20 cellular contexts compared by ENCODE assay signal in genomic region chr22:17870408-17870807, GRCh38.
DNase-seq lines count a peak whose midpoint lies in the region; ATAC-seq and TF ChIP-seq lines count a peak whose summit lies in the region.
"Had no signal": no experiment of that assay in that cellular context is flagged by ENCODE, and none has a peak within 500 bp of the region (broad histone marks: within the 10 kb centered on the region; RNA-seq: fewer than 3 reads in every experiment).

No MANE protein-coding gene starts in this region.

- H3K9me3 ChIP-seq in spleen (no peaks in the 10 kb centered on the region), uterus (no peaks in the 10 kb centered on the region)
- H3K9me3 ChIP-seq: testis had no signal

- H3K4me1 ChIP-seq in spleen = peaks cover 0 to 6% (median 3%) of the 10 kb centered on the region in 6 donors
- no peaks in the 10 kb centered on the region for H3K4me1 ChIP-seq in uterus
- H3K4me1 ChIP-seq: parathyroid adenoma had no signal

- intact Hi-C loops in spleen (cut with DNase I; ENCODE audit: low total_unique reads) (no loop called here), uterus (cut with DNase I; ENCODE audit: low total_unique reads) (no loop called here)

- peak overlapping the region; percentile 77 for H3K27ac ChIP-seq in angular gyrus (ENCODE audit: low read depth, low read length)
- H3K27ac ChIP-seq in layer of hippocampus (ENCODE audit: low read depth, low read length) = peak overlapping the region; percentile 25
- H3K27ac ChIP-seq in spleen = no peak overlapping the region
- peak overlapping the region in 1 of 2 donors; percentile 26 for H3K27ac ChIP-seq in uterus
- H3K27ac ChIP-seq: GM23248, parathyroid adenoma, testis had no signal

- peak; percentile 56 for DNase-seq in NCI-H510A (lab: John Stamatoyannopoulos, UW)
- DNase-seq in spleen = peak; percentile 32
- no peak for DNase-seq in uterus
- DNase-seq in activated T-cell treated with anti-CD3 and anti-CD28 coated beads, Interleukin-2, amount 50 U/mL, for 4 hours = no peak
- DNase-seq: activated CD4-positive, alpha-beta T cell treated with anti-CD3 and anti-CD28 coated beads, Interleukin-2, amount 10 ng/mL, durations not matched to agents 7 days and 5 days; CD4-positive, alpha-beta memory T cell; DMS153; GM23248; HFFc6; NCI-H1694; NCI-H446 treated with DMSO at 0.1 percent for 48 hours; T-helper 2 cell; testis had no signal

- no peak overlapping the region for H3K4me3 Mint-ChIP-seq in activated T-cell treated with anti-CD3 and anti-CD28 coated beads, Interleukin-2, amount 50 U/mL, for 4 hours
- H3K4me3 Mint-ChIP-seq: activated CD4-positive, alpha-beta T cell treated with anti-CD3 and anti-CD28 coated beads, Interleukin-2, amount 10 ng/mL, durations not matched to agents 7 days and 5 days; activated naive CD8-positive, alpha-beta T cell; activated T-helper 17 cell treated with anti-CD3 and anti-CD28 coated beads, Interleukin-2, amount 50 U/mL, for 72 hours; CD4-positive, alpha-beta memory T cell; HFFc6; natural killer cell treated with Interleukin-12 subunit alpha and Interleukin-12 subunit beta and Interleukin-15 and Interleukin-18, amount 100 ng/mL, for 72 hours had no signal

- no peaks in the 10 kb centered on the region for H3K9me3 Mint-ChIP-seq in activated T-cell treated with anti-CD3 and anti-CD28 coated beads, Interleukin-2, amount 50 U/mL, for 4 hours
- H3K9me3 Mint-ChIP-seq: activated CD4-positive, alpha-beta T cell treated with anti-CD3 and anti-CD28 coated beads, Interleukin-2, amount 10 ng/mL, durations not matched to agents 7 days and 5 days; activated T-helper 17 cell treated with anti-CD3 and anti-CD28 coated beads, Interleukin-2, amount 50 U/mL, for 72 hours; HFFc6; natural killer cell treated with Interleukin-12 subunit alpha and Interleukin-12 subunit beta and Interleukin-15 and Interleukin-18, amount 100 ng/mL, for 72 hours had no signal

- H3K4me3 ChIP-seq in spleen (no peak overlapping the region), uterus (no peak overlapping the region)
- H3K4me3 ChIP-seq: GM23248, testis had no signal

- peaks cover 0 to 100% (median 74%) of the 10 kb centered on the region in 6 donors for H3K36me3 ChIP-seq in spleen
- no peaks in the 10 kb centered on the region for H3K36me3 ChIP-seq in uterus

- ATAC-seq in GM18858 (IDR thresholded peaks at IDR 0.05; ENCODE audit: unreplicated experiment) = no peak
- no peak for ATAC-seq in activated T-cell treated with anti-CD3 and anti-CD28 coated beads, Interleukin-2, amount 50 U/mL, for 4 hours
- ATAC-seq: activated T-helper 17 cell treated with anti-CD3 and anti-CD28 coated beads, Interleukin-2, amount 50 U/mL, for 72 hours; natural killer cell treated with Interleukin-12 subunit alpha and Interleukin-12 subunit beta and Interleukin-15 and Interleukin-18, amount 100 ng/mL, for 72 hours had no signal

- TF ChIP-seq CTCF in spleen (IDR thresholded peaks at IDR 0.05 in 8 of 11, conservative IDR thresholded peaks at IDR 0.05 in 3 of 11) (no peak), uterus (IDR thresholded peaks at IDR 0.05) (no peak)

- H3K27me3 ChIP-seq in layer of hippocampus (ENCODE audit: control insufficient read depth, insufficient read depth, low read length) (no peaks in the 10 kb centered on the region), spleen (replicated peaks in 1 of 7) (no peaks in the 10 kb centered on the region), uterus (no peaks in the 10 kb centered on the region)
- H3K27me3 ChIP-seq: testis had no signal

- H3K36me3 Mint-ChIP-seq in activated T-cell treated with anti-CD3 and anti-CD28 coated beads, Interleukin-2, amount 50 U/mL, for 4 hours (ENCODE audit: insufficient read depth) = peaks cover 18% of the 10 kb centered on the region

- WGBS in spleen, 5 donors = 87 to 98% (median 91%) methylated on average over 8 of the region's 8 CpGs

- H3K27me3 Mint-ChIP-seq in activated T-cell treated with anti-CD3 and anti-CD28 coated beads, Interleukin-2, amount 50 U/mL, for 4 hours (ENCODE audit: low read depth) = no peaks in the 10 kb centered on the region
- H3K27me3 Mint-ChIP-seq: activated CD4-positive, alpha-beta T cell treated with anti-CD3 and anti-CD28 coated beads, Interleukin-2, amount 10 ng/mL, durations not matched to agents 7 days and 5 days; activated naive CD8-positive, alpha-beta T cell; activated T-helper 17 cell treated with anti-CD3 and anti-CD28 coated beads, Interleukin-2, amount 50 U/mL, for 72 hours; CD4-positive, alpha-beta memory T cell; natural killer cell treated with Interleukin-12 subunit alpha and Interleukin-12 subunit beta and Interleukin-15 and Interleukin-18, amount 100 ng/mL, for 72 hours had no signal

- TF ChIP-seq POLR2A in spleen (IDR thresholded peaks at IDR 0.05) (no peak), uterus (IDR thresholded peaks at IDR 0.05) (no peak)

- H3K4me1 Mint-ChIP-seq in activated T-cell treated with anti-CD3 and anti-CD28 coated beads, Interleukin-2, amount 50 U/mL, for 4 hours (ENCODE audit: low read depth) = no peaks in the 10 kb centered on the region

Comparison
In these comparisons a context has a peak if more than half of its experiments do, and no peak if none do; other contexts are left out.
1. DNase-seq: peak in NCI-H510A (single experiment) and spleen (single experiment); none in uterus (0 of 2) and activated T-cell treated with anti-CD3 and anti-CD28 coated beads, Interleukin-2, amount 50 U/mL, for 4 hours (single experiment).
2. H3K27ac ChIP-seq: peak in angular gyrus (single experiment) and layer of hippocampus (single experiment); none in spleen (0 of 8).